2 cellular contexts compared by ENCODE assay signal in the genomic region with DNA sequence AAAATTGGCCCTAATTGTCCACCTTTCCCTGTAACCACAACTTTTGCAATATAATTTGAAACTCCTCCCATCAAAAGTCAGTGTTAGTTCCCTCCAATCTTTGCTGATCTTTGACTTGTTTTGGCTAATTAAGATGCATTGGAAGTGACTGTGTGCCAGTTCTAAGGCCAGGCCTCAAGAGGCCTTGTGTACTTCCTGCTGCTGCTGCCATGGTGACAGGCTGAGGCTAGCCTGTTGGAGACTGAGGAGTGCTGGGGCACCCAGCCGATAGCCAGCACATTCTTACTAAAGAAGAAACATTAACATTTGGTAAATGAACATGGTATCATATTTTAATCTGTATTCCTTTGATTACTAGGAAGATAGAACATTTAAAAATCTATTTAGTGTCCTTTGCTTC.
TF ChIP-seq lines count a peak whose summit lies in the region.

No MANE protein-coding gene starts in this region.

TF ChIP-seq in GM23338, 12 proteins besides CTCF, POLR2A, EP300 and RAD21 (continued from another document):
- TF ChIP-seq, protein P1, sequence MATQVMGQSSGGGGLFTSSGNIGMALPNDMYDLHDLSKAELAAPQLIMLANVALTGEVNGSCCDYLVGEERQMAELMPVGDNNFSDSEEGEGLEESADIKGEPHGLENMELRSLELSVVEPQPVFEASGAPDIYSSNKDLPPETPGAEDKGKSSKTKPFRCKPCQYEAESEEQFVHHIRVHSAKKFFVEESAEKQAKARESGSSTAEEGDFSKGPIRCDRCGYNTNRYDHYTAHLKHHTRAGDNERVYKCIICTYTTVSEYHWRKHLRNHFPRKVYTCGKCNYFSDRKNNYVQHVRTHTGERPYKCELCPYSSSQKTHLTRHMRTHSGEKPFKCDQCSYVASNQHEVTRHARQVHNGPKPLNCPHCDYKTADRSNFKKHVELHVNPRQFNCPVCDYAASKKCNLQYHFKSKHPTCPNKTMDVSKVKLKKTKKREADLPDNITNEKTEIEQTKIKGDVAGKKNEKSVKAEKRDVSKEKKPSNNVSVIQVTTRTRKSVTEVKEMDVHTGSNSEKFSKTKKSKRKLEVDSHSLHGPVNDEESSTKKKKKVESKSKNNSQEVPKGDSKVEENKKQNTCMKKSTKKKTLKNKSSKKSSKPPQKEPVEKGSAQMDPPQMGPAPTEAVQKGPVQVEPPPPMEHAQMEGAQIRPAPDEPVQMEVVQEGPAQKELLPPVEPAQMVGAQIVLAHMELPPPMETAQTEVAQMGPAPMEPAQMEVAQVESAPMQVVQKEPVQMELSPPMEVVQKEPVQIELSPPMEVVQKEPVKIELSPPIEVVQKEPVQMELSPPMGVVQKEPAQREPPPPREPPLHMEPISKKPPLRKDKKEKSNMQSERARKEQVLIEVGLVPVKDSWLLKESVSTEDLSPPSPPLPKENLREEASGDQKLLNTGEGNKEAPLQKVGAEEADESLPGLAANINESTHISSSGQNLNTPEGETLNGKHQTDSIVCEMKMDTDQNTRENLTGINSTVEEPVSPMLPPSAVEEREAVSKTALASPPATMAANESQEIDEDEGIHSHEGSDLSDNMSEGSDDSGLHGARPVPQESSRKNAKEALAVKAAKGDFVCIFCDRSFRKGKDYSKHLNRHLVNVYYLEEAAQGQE (IDR thresholded peaks at IDR 0.05; ENCODE audit: unreplicated experiment): no peak
- no peak for TF ChIP-seq ZNF331 (CRISPR knock-in tag; IDR thresholded peaks at IDR 0.05; ENCODE audit: low read depth)
- no peak for TF ChIP-seq POLR2AphosphoS5 (IDR thresholded peaks at IDR 0.05; ENCODE audit: low read depth)
- no peak for TF ChIP-seq EZH2phosphoT487 (IDR thresholded peaks at IDR 0.05; ENCODE audit: unreplicated experiment)
- no peak for TF ChIP-seq NANOG (IDR thresholded peaks at IDR 0.05; ENCODE audit: borderline replicate concordance)
- TF ChIP-seq, protein P2, sequence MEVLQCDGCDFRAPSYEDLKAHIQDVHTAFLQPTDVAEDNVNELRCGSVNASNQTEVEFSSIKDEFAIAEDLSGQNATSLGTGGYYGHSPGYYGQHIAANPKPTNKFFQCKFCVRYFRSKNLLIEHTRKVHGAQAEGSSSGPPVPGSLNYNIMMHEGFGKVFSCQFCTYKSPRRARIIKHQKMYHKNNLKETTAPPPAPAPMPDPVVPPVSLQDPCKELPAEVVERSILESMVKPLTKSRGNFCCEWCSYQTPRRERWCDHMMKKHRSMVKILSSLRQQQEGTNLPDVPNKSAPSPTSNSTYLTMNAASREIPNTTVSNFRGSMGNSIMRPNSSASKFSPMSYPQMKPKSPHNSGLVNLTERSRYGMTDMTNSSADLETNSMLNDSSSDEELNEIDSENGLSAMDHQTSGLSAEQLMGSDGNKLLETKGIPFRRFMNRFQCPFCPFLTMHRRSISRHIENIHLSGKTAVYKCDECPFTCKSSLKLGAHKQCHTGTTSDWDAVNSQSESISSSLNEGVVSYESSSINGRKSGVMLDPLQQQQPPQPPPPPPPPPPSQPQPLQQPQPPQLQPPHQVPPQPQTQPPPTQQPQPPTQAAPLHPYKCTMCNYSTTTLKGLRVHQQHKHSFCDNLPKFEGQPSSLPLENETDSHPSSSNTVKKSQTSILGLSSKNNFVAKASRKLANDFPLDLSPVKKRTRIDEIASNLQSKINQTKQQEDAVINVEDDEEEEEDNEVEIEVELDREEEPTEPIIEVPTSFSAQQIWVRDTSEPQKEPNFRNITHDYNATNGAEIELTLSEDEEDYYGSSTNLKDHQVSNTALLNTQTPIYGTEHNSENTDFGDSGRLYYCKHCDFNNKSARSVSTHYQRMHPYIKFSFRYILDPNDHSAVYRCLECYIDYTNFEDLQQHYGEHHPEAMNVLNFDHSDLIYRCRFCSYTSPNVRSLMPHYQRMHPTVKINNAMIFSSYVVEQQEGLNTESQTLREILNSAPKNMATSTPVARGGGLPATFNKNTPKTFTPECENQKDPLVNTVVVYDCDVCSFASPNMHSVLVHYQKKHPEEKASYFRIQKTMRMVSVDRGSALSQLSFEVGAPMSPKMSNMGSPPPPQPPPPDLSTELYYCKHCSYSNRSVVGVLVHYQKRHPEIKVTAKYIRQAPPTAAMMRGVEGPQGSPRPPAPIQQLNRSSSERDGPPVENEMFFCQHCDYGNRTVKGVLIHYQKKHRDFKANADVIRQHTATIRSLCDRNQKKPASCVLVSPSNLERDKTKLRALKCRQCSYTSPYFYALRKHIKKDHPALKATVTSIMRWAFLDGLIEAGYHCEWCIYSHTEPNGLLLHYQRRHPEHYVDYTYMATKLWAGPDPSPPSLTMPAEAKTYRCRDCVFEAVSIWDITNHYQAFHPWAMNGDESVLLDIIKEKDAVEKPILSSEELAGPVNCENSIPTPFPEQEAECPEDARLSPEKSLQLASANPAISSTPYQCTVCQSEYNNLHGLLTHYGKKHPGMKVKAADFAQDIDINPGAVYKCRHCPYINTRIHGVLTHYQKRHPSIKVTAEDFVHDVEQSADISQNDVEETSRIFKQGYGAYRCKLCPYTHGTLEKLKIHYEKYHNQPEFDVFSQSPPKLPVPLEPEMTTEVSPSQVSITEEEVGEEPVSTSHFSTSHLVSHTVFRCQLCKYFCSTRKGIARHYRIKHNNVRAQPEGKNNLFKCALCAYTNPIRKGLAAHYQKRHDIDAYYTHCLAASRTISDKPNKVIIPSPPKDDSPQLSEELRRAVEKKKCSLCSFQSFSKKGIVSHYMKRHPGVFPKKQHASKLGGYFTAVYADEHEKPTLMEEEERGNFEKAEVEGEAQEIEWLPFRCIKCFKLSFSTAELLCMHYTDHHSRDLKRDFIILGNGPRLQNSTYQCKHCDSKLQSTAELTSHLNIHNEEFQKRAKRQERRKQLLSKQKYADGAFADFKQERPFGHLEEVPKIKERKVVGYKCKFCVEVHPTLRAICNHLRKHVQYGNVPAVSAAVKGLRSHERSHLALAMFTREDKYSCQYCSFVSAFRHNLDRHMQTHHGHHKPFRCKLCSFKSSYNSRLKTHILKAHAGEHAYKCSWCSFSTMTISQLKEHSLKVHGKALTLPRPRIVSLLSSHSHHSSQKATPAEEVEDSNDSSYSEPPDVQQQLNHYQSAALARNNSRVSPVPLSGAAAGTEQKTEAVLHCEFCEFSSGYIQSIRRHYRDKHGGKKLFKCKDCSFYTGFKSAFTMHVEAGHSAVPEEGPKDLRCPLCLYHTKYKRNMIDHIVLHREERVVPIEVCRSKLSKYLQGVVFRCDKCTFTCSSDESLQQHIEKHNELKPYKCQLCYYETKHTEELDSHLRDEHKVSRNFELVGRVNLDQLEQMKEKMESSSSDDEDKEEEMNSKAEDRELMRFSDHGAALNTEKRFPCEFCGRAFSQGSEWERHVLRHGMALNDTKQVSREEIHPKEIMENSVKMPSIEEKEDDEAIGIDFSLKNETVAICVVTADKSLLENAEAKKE (CRISPR knock-in tag; IDR thresholded peaks at IDR 0.05): no peak
- TF ChIP-seq ZNF114 (CRISPR knock-in tag; IDR thresholded peaks at IDR 0.05): no peak
- TF ChIP-seq STAT1 (IDR thresholded peaks at IDR 0.05; ENCODE audit: unreplicated experiment): no peak
- no peak for TF ChIP-seq ETS1 (IDR thresholded peaks at IDR 0.05)

TF ChIP-seq in endothelial cell of umbilical vein, 7 proteins besides CTCF, POLR2A, EP300 and RAD21 (continued from another document):
- TF ChIP-seq GATA2 (IDR thresholded peaks at IDR 0.05; ENCODE audit: insufficient read depth, insufficient read length, low read depth, low read length): no peak
- no peak for TF ChIP-seq EZH2 (IDR thresholded peaks at IDR 0.05; ENCODE audit: borderline replicate concordance, low read depth, low read length, severe bottlenecking)
- TF ChIP-seq, protein P3, sequence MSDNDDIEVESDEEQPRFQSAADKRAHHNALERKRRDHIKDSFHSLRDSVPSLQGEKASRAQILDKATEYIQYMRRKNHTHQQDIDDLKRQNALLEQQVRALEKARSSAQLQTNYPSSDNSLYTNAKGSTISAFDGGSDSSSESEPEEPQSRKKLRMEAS (IDR thresholded peaks at IDR 0.05; ENCODE audit: insufficient read depth, insufficient read length): no peak
- no peak for TF ChIP-seq POLR2AphosphoS5 (IDR thresholded peaks at IDR 0.05; ENCODE audit: insufficient read depth, low read depth, low read length)
- no peak for TF ChIP-seq JUN (IDR thresholded peaks at IDR 0.05; ENCODE audit: borderline replicate concordance, insufficient read depth, insufficient read length, low read depth)
